Comparison of ENCODE assay signal across 16 cellular contexts in genomic region chr3:179308006-179308405, GRCh38.
"Had no signal": no experiment of that assay in that cellular context is flagged by ENCODE, and none has a peak within 500 bp of the region (broad histone marks: within the 10 kb centered on the region; RNA-seq: fewer than 3 reads in every experiment).

No MANE protein-coding gene starts in this region.

- H3K9me3 ChIP-seq: right atrium auricular region, sigmoid colon, tibial artery, upper lobe of left lung, uterus had no signal

- ATAC-seq: naive thymus-derived CD4-positive, alpha-beta T cell had no signal

- H3K4me3 Mint-ChIP-seq: immature natural killer cell; naive thymus-derived CD4-positive, alpha-beta T cell; nephron progenitor cell; stimulated activated naive CD8-positive, alpha-beta T cell treated with anti-CD3 and anti-CD28 coated beads, Interleukin-15, Interleukin-2, amounts not matched to agents 100 ng/mL and 50 ng/mL, for 24 hours had no signal

- H3K9me3 Mint-ChIP-seq: immature natural killer cell; nephron progenitor cell; stimulated activated naive CD8-positive, alpha-beta T cell treated with anti-CD3 and anti-CD28 coated beads, Interleukin-15, Interleukin-2, amounts not matched to agents 100 ng/mL and 50 ng/mL, for 24 hours had no signal

- H3K4me1 Mint-ChIP-seq: immature natural killer cell; naive thymus-derived CD4-positive, alpha-beta T cell; nephron progenitor cell had no signal

- H3K27me3 ChIP-seq: dorsolateral prefrontal cortex, right atrium auricular region, sigmoid colon, upper lobe of left lung, uterus had no signal

- H3K36me3 Mint-ChIP-seq: immature natural killer cell; naive thymus-derived CD4-positive, alpha-beta T cell had no signal

- H3K4me3 ChIP-seq: dorsolateral prefrontal cortex, right atrium auricular region, sigmoid colon, skin epidermis, tibial artery, upper lobe of left lung, uterus had no signal

- H3K27ac ChIP-seq: dorsolateral prefrontal cortex, right atrium auricular region, sigmoid colon, tibial artery, upper lobe of left lung, uterus had no signal

- H3K4me1 ChIP-seq: right atrium auricular region, sigmoid colon, tibial artery, upper lobe of left lung, uterus had no signal

- H3K36me3 ChIP-seq: right atrium auricular region, sigmoid colon, tibial artery, upper lobe of left lung, uterus had no signal

- DNase-seq: cortex of kidney; dorsolateral prefrontal cortex; effector CD8-positive, alpha-beta T cell; immature natural killer cell; mammary epithelial cell; naive thymus-derived CD4-positive, alpha-beta T cell; nephron progenitor cell; posterior cingulate gyrus; sigmoid colon; stimulated activated CD4-positive, alpha-beta T cell treated with anti-CD3 and anti-CD28 coated beads, Interleukin-12 subunit alpha, Interleukin-12 subunit beta, amount 100 ng/mL, for 4 hours; tibial artery; upper lobe of left lung; uterus had no signal

- H3K27ac Mint-ChIP-seq: immature natural killer cell; naive thymus-derived CD4-positive, alpha-beta T cell; nephron progenitor cell; stimulated activated naive CD8-positive, alpha-beta T cell treated with anti-CD3 and anti-CD28 coated beads, Interleukin-15, Interleukin-2, amounts not matched to agents 100 ng/mL and 50 ng/mL, for 24 hours had no signal
